In the genomic region with DNA sequence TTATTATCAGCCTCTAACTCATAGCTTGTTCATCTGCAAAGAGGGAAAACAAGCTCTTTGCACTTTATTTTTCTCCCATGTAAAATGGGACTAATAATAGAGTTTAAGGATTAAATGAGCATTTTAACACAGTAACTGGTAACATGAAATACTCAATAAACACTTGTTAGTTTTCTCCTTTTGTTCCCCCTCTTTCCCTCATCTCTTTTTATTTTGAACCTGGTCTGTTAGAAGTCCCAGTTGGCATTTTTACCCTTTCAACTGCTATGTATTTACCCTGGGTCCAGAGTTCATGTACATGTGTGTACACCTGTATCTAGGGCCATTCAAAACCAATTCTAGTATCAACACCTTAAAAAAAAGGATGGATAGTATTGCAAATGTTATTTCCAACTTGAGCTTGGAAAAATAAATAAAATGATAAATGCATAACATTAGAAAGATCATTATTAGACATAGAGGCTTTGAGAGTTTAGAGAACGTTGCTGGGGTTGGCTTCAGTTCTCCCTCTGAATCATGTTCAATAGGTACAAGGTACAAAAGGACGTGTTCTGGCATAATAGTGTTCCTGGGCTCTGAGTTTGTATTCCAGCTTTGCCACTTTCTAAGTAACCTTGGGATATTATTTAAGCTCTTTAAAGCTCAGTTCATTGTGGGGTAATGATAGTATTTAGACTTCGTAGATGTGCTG, we compare ENCODE assay signal across 1 cellular context.
TF ChIP-seq lines count a peak whose summit lies in the region.

No MANE protein-coding gene starts in this region.

TF ChIP-seq in HepG2, 621 proteins besides CTCF, POLR2A, EP300 and RAD21 (continued from another document):
- no peak for TF ChIP-seq KIAA2018 (CRISPR knock-in tag; IDR thresholded peaks at IDR 0.05; ENCODE audit: borderline replicate concordance)
- TF ChIP-seq KLF9 (CRISPR knock-in tag; IDR thresholded peaks at IDR 0.05; ENCODE audit: low read depth): peak; percentile 74; the same call in 1 of the 2 replicates
- TF ChIP-seq, protein P1, sequence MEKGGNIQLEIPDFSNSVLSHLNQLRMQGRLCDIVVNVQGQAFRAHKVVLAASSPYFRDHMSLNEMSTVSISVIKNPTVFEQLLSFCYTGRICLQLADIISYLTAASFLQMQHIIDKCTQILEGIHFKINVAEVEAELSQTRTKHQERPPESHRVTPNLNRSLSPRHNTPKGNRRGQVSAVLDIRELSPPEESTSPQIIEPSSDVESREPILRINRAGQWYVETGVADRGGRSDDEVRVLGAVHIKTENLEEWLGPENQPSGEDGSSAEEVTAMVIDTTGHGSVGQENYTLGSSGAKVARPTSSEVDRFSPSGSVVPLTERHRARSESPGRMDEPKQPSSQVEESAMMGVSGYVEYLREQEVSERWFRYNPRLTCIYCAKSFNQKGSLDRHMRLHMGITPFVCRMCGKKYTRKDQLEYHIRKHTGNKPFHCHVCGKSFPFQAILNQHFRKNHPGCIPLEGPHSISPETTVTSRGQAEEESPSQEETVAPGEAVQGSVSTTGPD (CRISPR knock-in tag; IDR thresholded peaks at IDR 0.05): no peak
- TF ChIP-seq, protein P2, sequence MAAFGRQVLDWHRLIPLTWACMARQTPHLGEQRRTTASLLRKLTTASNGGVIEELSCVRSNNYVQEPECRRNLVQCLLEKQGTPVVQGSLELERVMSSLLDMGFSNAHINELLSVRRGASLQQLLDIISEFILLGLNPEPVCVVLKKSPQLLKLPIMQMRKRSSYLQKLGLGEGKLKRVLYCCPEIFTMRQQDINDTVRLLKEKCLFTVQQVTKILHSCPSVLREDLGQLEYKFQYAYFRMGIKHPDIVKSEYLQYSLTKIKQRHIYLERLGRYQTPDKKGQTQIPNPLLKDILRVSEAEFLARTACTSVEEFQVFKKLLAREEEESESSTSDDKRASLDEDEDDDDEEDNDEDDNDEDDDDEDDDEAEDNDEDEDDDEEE (CRISPR knock-in tag; IDR thresholded peaks at IDR 0.05): no peak
- no peak for TF ChIP-seq PTBP1 (IDR thresholded peaks at IDR 0.05; ENCODE audit: low read depth, low read length, poor library complexity, severe bottlenecking)
- TF ChIP-seq, protein P3, sequence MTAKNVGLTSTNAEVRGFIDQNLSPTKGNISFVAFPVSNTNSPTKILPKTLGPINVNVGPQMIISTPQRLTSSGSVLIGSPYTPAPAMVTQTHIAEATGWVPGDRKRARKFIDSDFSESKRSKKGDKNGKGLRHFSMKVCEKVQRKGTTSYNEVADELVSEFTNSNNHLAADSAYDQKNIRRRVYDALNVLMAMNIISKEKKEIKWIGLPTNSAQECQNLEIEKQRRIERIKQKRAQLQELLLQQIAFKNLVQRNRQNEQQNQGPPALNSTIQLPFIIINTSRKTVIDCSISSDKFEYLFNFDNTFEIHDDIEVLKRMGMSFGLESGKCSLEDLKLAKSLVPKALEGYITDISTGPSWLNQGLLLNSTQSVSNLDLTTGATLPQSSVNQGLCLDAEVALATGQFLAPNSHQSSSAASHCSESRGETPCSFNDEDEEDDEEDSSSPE (CRISPR knock-in tag; IDR thresholded peaks at IDR 0.05): 0 out of 2 replicates have a peak, but pooled peaks have one; percentile 30
- no peak for TF ChIP-seq CAMTA2 (CRISPR knock-in tag; IDR thresholded peaks at IDR 0.05; ENCODE audit: borderline replicate concordance)
- peak; percentile 43; the same call in 1 of the 2 replicates for TF ChIP-seq ATF1 (CRISPR knock-in tag; IDR thresholded peaks at IDR 0.05)
- no peak for TF ChIP-seq PCBP2 (optimal IDR thresholded peaks at IDR 0.05; ENCODE audit: low read depth, low read length, poor library complexity, severe bottlenecking)
- peak; percentile 76; the same call in 1 of the 2 replicates for TF ChIP-seq FOXO1 (CRISPR knock-in tag; IDR thresholded peaks at IDR 0.05)
- TF ChIP-seq CREB3 (CRISPR knock-in tag; IDR thresholded peaks at IDR 0.05): peak; percentile 20; the same call in 1 of the 2 replicates
- no peak; the same call in 1 of the 2 replicates for TF ChIP-seq MTA1 (CRISPR knock-in tag; IDR thresholded peaks at IDR 0.05; ENCODE audit: borderline replicate concordance)
- peak; percentile 45 for TF ChIP-seq SKI (IDR thresholded peaks at IDR 0.05; ENCODE audit: partially characterized antibody)
TF ChIP-seq in HepG2: peak in this region for 163.
